In the genomic region with DNA sequence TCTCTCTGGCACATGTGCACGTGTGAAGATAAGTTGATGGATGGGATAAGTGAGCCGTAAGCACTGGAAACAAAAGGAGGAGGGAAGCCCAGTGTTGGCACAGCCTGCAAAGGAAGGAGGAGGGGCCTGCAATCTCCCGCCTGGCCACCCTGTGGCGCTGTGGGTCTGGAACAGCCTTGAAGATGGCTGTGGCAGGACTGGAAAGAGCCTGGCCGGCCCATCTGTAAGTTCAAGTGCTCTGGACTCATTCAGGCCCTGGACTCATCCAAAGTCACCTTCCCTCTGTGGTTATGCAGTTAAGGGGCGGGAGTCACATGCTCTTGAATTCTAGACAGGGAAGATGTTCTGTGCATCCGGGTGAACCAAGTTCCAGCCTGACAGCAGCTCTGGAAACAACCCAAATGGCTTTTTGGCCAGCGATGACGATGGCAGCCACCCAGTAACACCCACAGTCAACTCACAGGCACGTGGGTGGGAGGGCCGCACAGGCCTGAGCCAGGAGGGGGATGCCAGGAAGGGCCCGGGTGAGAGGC, we compare ENCODE assay signal across 8 cellular contexts. TPM values are rescaled to one million over a fixed set of nuclear protein-coding genes. Genes with fewer than 3 reads are reported as not detected.
A peak's percentile ranks its signal among the peaks of the same experiment; 100 is the strongest.
DNase-seq lines count a peak whose midpoint lies in the region; FAIRE-seq and TF ChIP-seq lines count a peak whose summit lies in the region.
"Had no signal": no experiment of that assay in that cellular context is flagged by ENCODE, and none has a peak within 500 bp of the region (broad histone marks: within the 10 kb centered on the region; RNA-seq: fewer than 3 reads in every experiment).

No MANE protein-coding gene starts in this region.

- H3K36me3 ChIP-seq in osteoblast (ENCODE audit: insufficient read depth, low read length), result no peaks in the 10 kb centered on the region
- peaks cover 4% of the 10 kb centered on the region for H3K36me3 ChIP-seq in CD4-positive, alpha-beta memory T cell (ENCODE audit: insufficient read depth, low read length)

- peaks cover 28% of the 10 kb centered on the region for H3K9me3 Mint-ChIP-seq in activated T-helper 1 cell treated with anti-CD3 and anti-CD28 coated beads, Interleukin-12 subunit alpha, Interleukin-12 subunit beta, Interleukin-2, Interleukin-4 antibody, amounts not matched to agents 30 ng/mL and 10 ng/mL and 1 ng/mL, durations not matched to agents 14 hours and 24 hours and 36 hours
- H3K9me3 Mint-ChIP-seq in CD4-positive, alpha-beta memory T cell, result peaks cover 4 to 26% (median 21%) of the 10 kb centered on the region in 8 donors

- TF ChIP-seq CTCF in WI38 (IDR thresholded peaks at IDR 0.05; ENCODE audit: low read depth, low read length) (peak; percentile 63), osteoblast (IDR thresholded peaks at IDR 0.05; ENCODE audit: extremely low read depth, low read depth, low read length) (peak; percentile 89)

- intact Hi-C loops in activated T-helper 1 cell treated with anti-CD3 and anti-CD28 coated beads, Interleukin-12 subunit alpha, Interleukin-12 subunit beta, Interleukin-2, Interleukin-4 antibody, amounts not matched to agents 30 ng/mL and 10 ng/mL and 1 ng/mL, durations not matched to agents 14 hours and 24 hours and 36 hours (cut with micrococcal nuclease), result no loop called here
- intact Hi-C loops in CD4-positive, alpha-beta memory T cell (cut with micrococcal nuclease), result no loop called here

- no peak overlapping the region for H3K4me3 ChIP-seq in WI38 (ENCODE audit: low read depth, low read length)
- H3K4me3 ChIP-seq in osteoblast (ENCODE audit: insufficient read depth, low read length), result no peak overlapping the region
- no peak overlapping the region for H3K4me3 ChIP-seq in CD4-positive, alpha-beta memory T cell (ENCODE audit: low read length in 2 of 2)

- H3K36me3 Mint-ChIP-seq in activated T-helper 1 cell treated with anti-CD3 and anti-CD28 coated beads, Interleukin-12 subunit alpha, Interleukin-12 subunit beta, Interleukin-2, Interleukin-4 antibody, amounts not matched to agents 30 ng/mL and 10 ng/mL and 1 ng/mL, durations not matched to agents 14 hours and 24 hours and 36 hours (ENCODE audit: low read depth), result peaks cover 28% of the 10 kb centered on the region
- peaks cover 36 to 57% of the 10 kb centered on the region in 2 donors for H3K36me3 Mint-ChIP-seq in CD4-positive, alpha-beta memory T cell

- H3K9me3 ChIP-seq in osteoblast (ENCODE audit: low read depth, low read length), result peaks cover 7% of the 10 kb centered on the region
- peaks cover 0 to 5% of the 10 kb centered on the region in 2 donors for H3K9me3 ChIP-seq in CD4-positive, alpha-beta memory T cell (ENCODE audit: control insufficient read depth in 1 of 2, low read length in 2 of 2)

- H3K27ac Mint-ChIP-seq in activated T-helper 1 cell treated with anti-CD3 and anti-CD28 coated beads, Interleukin-12 subunit alpha, Interleukin-12 subunit beta, Interleukin-2, Interleukin-4 antibody, amounts not matched to agents 30 ng/mL and 10 ng/mL and 1 ng/mL, durations not matched to agents 14 hours and 24 hours and 36 hours, result no peak overlapping the region
- H3K27ac Mint-ChIP-seq in CD4-positive, alpha-beta memory T cell, result peak overlapping the region in 2 of 7 donors; percentile 43 to 64

- H3K4me1 Mint-ChIP-seq in activated T-helper 1 cell treated with anti-CD3 and anti-CD28 coated beads, Interleukin-12 subunit alpha, Interleukin-12 subunit beta, Interleukin-2, Interleukin-4 antibody, amounts not matched to agents 30 ng/mL and 10 ng/mL and 1 ng/mL, durations not matched to agents 14 hours and 24 hours and 36 hours (ENCODE audit: low read depth), result no peaks in the 10 kb centered on the region
- H3K4me1 Mint-ChIP-seq in CD4-positive, alpha-beta memory T cell, result peaks cover 0 to 5% (median 0%) of the 10 kb centered on the region in 4 donors

- DNase-seq in Daoy (ENCODE audit: low read depth), result peak; percentile 66
- peak in 65 of 76 experiments; percentile 5 to 79 (median 42) for DNase-seq in HUDEP-2 (lab: John Stamatoyannopoulos, UW; ENCODE audit: unreplicated experiment in 76 of 76)
- peak; percentile 52 to 68 for DNase-seq in frontal cortex (ENCODE audit: low spot score in 2 of 2)
- peak; percentile 96 for DNase-seq in osteoblast (ENCODE audit: insufficient read length, low spot score, missing footprints)
- DNase-seq in activated T-helper 1 cell treated with anti-CD3 and anti-CD28 coated beads, Interleukin-12 subunit alpha, Interleukin-12 subunit beta, Interleukin-2, Interleukin-4 antibody, amounts not matched to agents 30 ng/mL and 10 ng/mL and 1 ng/mL, durations not matched to agents 14 hours and 24 hours and 36 hours (ENCODE audit: low spot score), result no peak
- no peak for DNase-seq in CD4-positive, alpha-beta memory T cell

- no peaks in the 10 kb centered on the region for H3K79me2 ChIP-seq in osteoblast (ENCODE audit: insufficient read depth, low read length)

- H3K4me2 ChIP-seq in osteoblast (ENCODE audit: insufficient read depth, low read length), result peak overlapping the region; percentile 26

- peak overlapping the region; percentile 3 for H2AFZ ChIP-seq in osteoblast (ENCODE audit: low read length)

- peak overlapping the region; percentile 61 for H3K27ac ChIP-seq in osteoblast (ENCODE audit: low read depth, low read length)
- no peak overlapping the region for H3K27ac ChIP-seq in CD4-positive, alpha-beta memory T cell (ENCODE audit: low read depth, low read length)

- H3K27me3 Mint-ChIP-seq in activated T-helper 1 cell treated with anti-CD3 and anti-CD28 coated beads, Interleukin-12 subunit alpha, Interleukin-12 subunit beta, Interleukin-2, Interleukin-4 antibody, amounts not matched to agents 30 ng/mL and 10 ng/mL and 1 ng/mL, durations not matched to agents 14 hours and 24 hours and 36 hours (ENCODE audit: insufficient read depth), result no peaks in the 10 kb centered on the region
- H3K27me3 Mint-ChIP-seq in CD4-positive, alpha-beta memory T cell, result no peaks in the 10 kb centered on the region

- FAIRE-seq in frontal cortex (lab: Jason Lieb, UNC), result no peak

- H4K20me1 ChIP-seq in osteoblast (ENCODE audit: insufficient read depth, low read length), result peaks cover 14% of the 10 kb centered on the region

- no peak overlapping the region for H3K4me3 Mint-ChIP-seq in activated T-helper 1 cell treated with anti-CD3 and anti-CD28 coated beads, Interleukin-12 subunit alpha, Interleukin-12 subunit beta, Interleukin-2, Interleukin-4 antibody, amounts not matched to agents 30 ng/mL and 10 ng/mL and 1 ng/mL, durations not matched to agents 14 hours and 24 hours and 36 hours
- H3K4me3 Mint-ChIP-seq in CD4-positive, alpha-beta memory T cell, result no peak overlapping the region

- H3K4me1 ChIP-seq in osteoblast (ENCODE audit: insufficient read depth, low read length), result peaks cover 14% of the 10 kb centered on the region
- H3K4me1 ChIP-seq in CD4-positive, alpha-beta memory T cell (ENCODE audit: insufficient read depth, low read length), result no peaks in the 10 kb centered on the region

- POLR2A ChIA-PET in CD4-positive, alpha-beta memory T cell (lab: Charles Lee; ENCODE audit: partially characterized antibody), result no interaction called here

- CTCF ChIA-PET in CD4-positive, alpha-beta memory T cell (lab: Charles Lee; ENCODE audit: partially characterized antibody), result interaction anchor here (1.1 kb wide), 1 partner anchor 14 kb away, joined by 3 read pairs; no protein-coding TSS in a partner anchor

- H3K27me3 ChIP-seq in osteoblast (ENCODE audit: insufficient read depth, low read length), result no peaks in the 10 kb centered on the region
- no peaks in the 10 kb centered on the region for H3K27me3 ChIP-seq in CD4-positive, alpha-beta memory T cell (ENCODE audit: insufficient read depth, low read length)

RNA-seq across cellular contexts. Expression of a gene that starts 50.4 kb away (rescaled TPM):
- total RNA-seq in Daoy (2014; rRNA removed; shearing (Covaris generic)), result not detected in 2 replicates
- 39.5 TPM for total RNA-seq in frontal cortex
- total RNA-seq in osteoblast, result not detected in 2 replicates
- total RNA-seq in activated T-helper 1 cell treated with anti-CD3 and anti-CD28 coated beads, Interleukin-12 subunit alpha, Interleukin-12 subunit beta, Interleukin-2, Interleukin-4 antibody, amounts not matched to agents 30 ng/mL and 10 ng/mL and 1 ng/mL, durations not matched to agents 14 hours and 24 hours and 36 hours, result not detected in 2 replicates
- total RNA-seq in CD4-positive, alpha-beta memory T cell, result not detected
- polyA plus RNA-seq in CD4-positive, alpha-beta memory T cell, result not detected
- total RNA-seq: activated CD8-positive, alpha-beta memory T cell treated with anti-CD3 and anti-CD28 coated beads for 36 hours had no signal

Comparison
In these comparisons a context has a peak if more than half of its experiments do, and no peak if none do; other contexts are left out.
1. DNase-seq: peak in Daoy (single experiment), HUDEP-2 (65 of 76), frontal cortex (2 of 2) and osteoblast (single experiment); none in activated T-helper 1 cell treated with anti-CD3 and anti-CD28 coated beads, Interleukin-12 subunit alpha, Interleukin-12 subunit beta, Interleukin-2, Interleukin-4 antibody, amounts not matched to agents 30 ng/mL and 10 ng/mL and 1 ng/mL, durations not matched to agents 14 hours and 24 hours and 36 hours (single experiment) and CD4-positive, alpha-beta memory T cell (0 of 5).
2. RNA of a gene that starts 50.4 kb away (total RNA-seq): 39.5 TPM in frontal cortex (single experiment); not detected in Daoy, not detected in osteoblast, not detected in activated T-helper 1 cell treated with anti-CD3 and anti-CD28 coated beads, Interleukin-12 subunit alpha, Interleukin-12 subunit beta, Interleukin-2, Interleukin-4 antibody, amounts not matched to agents 30 ng/mL and 10 ng/mL and 1 ng/mL, durations not matched to agents 14 hours and 24 hours and 36 hours and not detected in CD4-positive, alpha-beta memory T cell; every median in the first group is over 10 times any median in the second.